1 cellular context compared by ENCODE assay signal in the genomic region with DNA sequence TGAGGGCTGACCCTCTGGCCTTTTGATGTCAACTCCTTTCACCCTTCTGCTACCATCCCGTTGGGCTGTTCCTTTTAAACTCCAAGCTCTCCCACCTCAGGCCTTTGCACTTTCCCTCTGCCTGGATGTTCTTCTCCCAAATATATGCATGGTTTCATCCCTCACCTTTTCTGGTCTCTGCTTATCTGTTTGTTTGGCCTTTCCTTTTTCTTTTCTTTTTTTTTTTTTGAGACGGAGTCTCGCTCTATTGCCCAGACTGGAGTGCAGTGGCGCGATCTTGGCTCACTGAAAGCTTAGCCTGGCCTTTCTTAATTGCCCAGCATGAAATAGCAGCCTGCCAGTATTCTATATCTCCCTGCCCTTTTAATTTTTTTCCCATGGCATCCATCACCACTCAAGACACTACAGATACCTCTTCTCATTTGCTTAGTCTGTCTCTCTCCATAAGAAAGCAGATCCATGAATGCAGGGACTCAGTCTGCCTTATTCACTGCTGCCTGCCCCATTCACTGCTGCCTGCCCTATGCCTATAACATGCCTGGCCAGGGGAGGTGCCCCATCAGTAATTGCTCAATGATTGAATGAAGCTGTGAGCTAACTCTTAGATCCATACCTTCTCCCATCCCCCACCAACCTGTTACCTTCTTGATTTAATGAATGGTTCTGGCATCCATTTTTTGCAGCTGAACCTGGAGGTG.
TF ChIP-seq lines count a peak whose summit lies in the region.

No MANE protein-coding gene starts in this region.

TF ChIP-seq in HCT116, 20 proteins besides CTCF, POLR2A, EP300 and RAD21 (continued from another document):
- TF ChIP-seq, protein P1, sequence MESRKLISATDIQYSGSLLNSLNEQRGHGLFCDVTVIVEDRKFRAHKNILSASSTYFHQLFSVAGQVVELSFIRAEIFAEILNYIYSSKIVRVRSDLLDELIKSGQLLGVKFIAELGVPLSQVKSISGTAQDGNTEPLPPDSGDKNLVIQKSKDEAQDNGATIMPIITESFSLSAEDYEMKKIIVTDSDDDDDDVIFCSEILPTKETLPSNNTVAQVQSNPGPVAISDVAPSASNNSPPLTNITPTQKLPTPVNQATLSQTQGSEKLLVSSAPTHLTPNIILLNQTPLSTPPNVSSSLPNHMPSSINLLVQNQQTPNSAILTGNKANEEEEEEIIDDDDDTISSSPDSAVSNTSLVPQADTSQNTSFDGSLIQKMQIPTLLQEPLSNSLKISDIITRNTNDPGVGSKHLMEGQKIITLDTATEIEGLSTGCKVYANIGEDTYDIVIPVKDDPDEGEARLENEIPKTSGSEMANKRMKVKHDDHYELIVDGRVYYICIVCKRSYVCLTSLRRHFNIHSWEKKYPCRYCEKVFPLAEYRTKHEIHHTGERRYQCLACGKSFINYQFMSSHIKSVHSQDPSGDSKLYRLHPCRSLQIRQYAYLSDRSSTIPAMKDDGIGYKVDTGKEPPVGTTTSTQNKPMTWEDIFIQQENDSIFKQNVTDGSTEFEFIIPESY (IDR thresholded peaks at IDR 0.05; ENCODE audit: extremely low read depth, insufficient replicate concordance, low read length) = no peak
- no peak for TF ChIP-seq SRF (IDR thresholded peaks at IDR 0.05; ENCODE audit: low read depth)
- no peak for TF ChIP-seq ATF3 (IDR thresholded peaks at IDR 0.05)
- no peak for TF ChIP-seq JUND (IDR thresholded peaks at IDR 0.05)
- TF ChIP-seq POLR2AphosphoS5 (IDR thresholded peaks at IDR 0.05; ENCODE audit: low read depth, low read length) = no peak
- TF ChIP-seq REST (IDR thresholded peaks at IDR 0.05; ENCODE audit: low read depth) = no peak
- TF ChIP-seq, protein P2, sequence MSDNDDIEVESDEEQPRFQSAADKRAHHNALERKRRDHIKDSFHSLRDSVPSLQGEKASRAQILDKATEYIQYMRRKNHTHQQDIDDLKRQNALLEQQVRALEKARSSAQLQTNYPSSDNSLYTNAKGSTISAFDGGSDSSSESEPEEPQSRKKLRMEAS (IDR thresholded peaks at IDR 0.05) = no peak
- no peak for TF ChIP-seq TCF7L2 (IDR thresholded peaks at IDR 0.05; ENCODE audit: borderline replicate concordance, extremely low read depth, insufficient read depth, insufficient read length)
